In the genomic region with DNA sequence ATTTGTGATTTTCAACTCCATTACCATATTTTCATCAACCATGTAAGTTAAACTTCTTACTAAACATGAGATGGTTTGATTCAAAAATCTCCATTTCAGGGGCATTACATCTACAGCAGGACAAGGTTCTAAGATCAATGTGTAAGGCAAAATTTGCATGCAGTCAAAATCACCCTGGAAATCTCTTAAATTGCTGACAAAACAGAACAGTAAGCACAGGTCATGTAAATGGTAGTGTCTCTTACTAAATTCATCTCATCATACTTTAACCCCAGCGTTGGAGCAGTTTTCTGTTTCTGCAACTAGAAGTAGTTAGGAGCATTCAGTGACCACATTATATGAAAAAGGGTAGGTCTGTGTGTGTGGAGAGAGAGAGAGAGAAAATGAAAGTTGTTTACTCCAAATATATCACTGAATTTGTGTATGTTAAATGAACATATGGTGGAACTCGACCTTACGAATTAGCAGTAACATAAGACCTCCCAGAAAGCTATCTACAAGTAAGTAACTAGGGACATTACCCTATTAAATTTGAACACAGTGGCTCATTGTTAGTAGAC, we compare ENCODE assay signal across 14 cellular contexts.
DNase-seq lines count a peak whose midpoint lies in the region; ATAC-seq and TF ChIP-seq lines count a peak whose summit lies in the region.
"Had no signal": no experiment of that assay in that cellular context is flagged by ENCODE, and none has a peak within 500 bp of the region (broad histone marks: within the 10 kb centered on the region; RNA-seq: fewer than 3 reads in every experiment).

No MANE protein-coding gene starts in this region.

- CTCF ChIA-PET in activated CD4-positive, alpha-beta memory T cell treated with anti-CD3 and anti-CD28 coated beads, Interleukin-2, amount 10 ng/mL, durations not matched to agents 7 days and 5 days (lab: Charles Lee): no interaction called here

- no peak overlapping the region for H3K9ac ChIP-seq in DND-41 (ENCODE audit: low read depth, low read length)

- TF ChIP-seq POLR2A in erythroblast (IDR thresholded peaks at IDR 0.05; ENCODE audit: low read length): no peak

- peaks cover 8% of the 10 kb centered on the region for H3K36me3 Mint-ChIP-seq in activated CD4-positive, alpha-beta memory T cell treated with anti-CD3 and anti-CD28 coated beads, Interleukin-2, amount 10 ng/mL, durations not matched to agents 7 days and 5 days (ENCODE audit: low read depth)

- POLR2A ChIA-PET in activated CD4-positive, alpha-beta memory T cell treated with anti-CD3 and anti-CD28 coated beads, Interleukin-2, amount 10 ng/mL, durations not matched to agents 7 days and 5 days (lab: Charles Lee): no interaction called here

- H3K4me3 Mint-ChIP-seq in activated CD4-positive, alpha-beta memory T cell treated with anti-CD3 and anti-CD28 coated beads, Interleukin-2, amount 10 ng/mL, durations not matched to agents 7 days and 5 days: no peak overlapping the region
- H3K4me3 Mint-ChIP-seq: H9; stimulated activated effector memory CD8-positive, alpha-beta T cell treated with anti-CD3 and anti-CD28 coated beads, Interleukin-12 subunit alpha, Interleukin-12 subunit beta, amount 100 ng/mL, for 72 hours had no signal

- no peaks in the 10 kb centered on the region for H3K9me3 Mint-ChIP-seq in activated CD4-positive, alpha-beta memory T cell treated with anti-CD3 and anti-CD28 coated beads, Interleukin-2, amount 10 ng/mL, durations not matched to agents 7 days and 5 days
- H3K9me3 Mint-ChIP-seq: H9; stimulated activated effector memory CD8-positive, alpha-beta T cell treated with anti-CD3 and anti-CD28 coated beads, Interleukin-12 subunit alpha, Interleukin-12 subunit beta, amount 100 ng/mL, for 72 hours had no signal

- no peak overlapping the region for H3K27ac ChIP-seq in DND-41 (ENCODE audit: low read length)
- no peak overlapping the region for H3K27ac ChIP-seq in effector memory CD4-positive, alpha-beta T cell (ENCODE audit: insufficient read depth, low read length, poor library complexity, severe bottlenecking)
- H3K27ac ChIP-seq: colonic mucosa had no signal

- H3K4me2 ChIP-seq in DND-41 (ENCODE audit: insufficient read depth, low read length): no peak overlapping the region

- H3K27me3 ChIP-seq in DND-41 (ENCODE audit: insufficient read depth, low read length, poor library complexity): no peaks in the 10 kb centered on the region
- no peaks in the 10 kb centered on the region for H3K27me3 ChIP-seq in effector memory CD4-positive, alpha-beta T cell (replicated peaks; ENCODE audit: control insufficient read depth, insufficient read depth, low read length, poor library complexity, severe bottlenecking)
- H3K27me3 ChIP-seq: colonic mucosa had no signal

- H3K36me3 ChIP-seq in DND-41 (ENCODE audit: insufficient read depth, low read length): peaks cover 16% of the 10 kb centered on the region
- peaks cover 6% of the 10 kb centered on the region for H3K36me3 ChIP-seq in effector memory CD4-positive, alpha-beta T cell (ENCODE audit: control insufficient read depth, insufficient read depth, low read length)
- H3K36me3 ChIP-seq: colonic mucosa had no signal

- no peaks in the 10 kb centered on the region for H3K9me3 ChIP-seq in DND-41 (ENCODE audit: insufficient read depth, low read length, severe bottlenecking)
- H3K9me3 ChIP-seq in effector memory CD4-positive, alpha-beta T cell (ENCODE audit: control insufficient read depth, low read length): no peaks in the 10 kb centered on the region
- H3K9me3 ChIP-seq: colonic mucosa had no signal

- H3K27ac Mint-ChIP-seq in activated CD4-positive, alpha-beta memory T cell treated with anti-CD3 and anti-CD28 coated beads, Interleukin-2, amount 10 ng/mL, durations not matched to agents 7 days and 5 days: no peak overlapping the region
- H3K27ac Mint-ChIP-seq: H9; stimulated activated effector memory CD8-positive, alpha-beta T cell treated with anti-CD3 and anti-CD28 coated beads, Interleukin-12 subunit alpha, Interleukin-12 subunit beta, amount 100 ng/mL, for 72 hours had no signal

- no peaks in the 10 kb centered on the region for H3K4me1 ChIP-seq in DND-41 (ENCODE audit: insufficient read depth, low read length)
- H3K4me1 ChIP-seq in effector memory CD4-positive, alpha-beta T cell (ENCODE audit: control insufficient read depth, insufficient read depth, low read length, poor library complexity, severe bottlenecking): no peaks in the 10 kb centered on the region
- H3K4me1 ChIP-seq: colonic mucosa had no signal

- H2AFZ ChIP-seq in DND-41 (ENCODE audit: low read depth, low read length): no peak overlapping the region

- no peaks in the 10 kb centered on the region for H4K20me1 ChIP-seq in DND-41 (ENCODE audit: insufficient read depth, low read length)

- no peak overlapping the region for H3K4me3 ChIP-seq in DND-41 (ENCODE audit: low read depth in 1 of 2, low read length in 2 of 2)
- no peak overlapping the region for H3K4me3 ChIP-seq in effector memory CD4-positive, alpha-beta T cell (ENCODE audit: insufficient read depth, low read depth, low read length, poor library complexity, severe bottlenecking)
- H3K4me3 ChIP-seq: colonic mucosa had no signal

- TF ChIP-seq CTCF in DND-41 (IDR thresholded peaks at IDR 0.05; ENCODE audit: borderline replicate concordance, extremely low read depth, low read length, poor library complexity, severe bottlenecking): no peak

- ATAC-seq in DND-41 (ENCODE audit: insufficient read depth, low read depth) (peak; percentile 35; the same call in 1 of the 3 replicates), GM19397 (IDR thresholded peaks at IDR 0.05; ENCODE audit: unreplicated experiment) (peak; percentile 67), HG02678 (IDR thresholded peaks at IDR 0.05; ENCODE audit: unreplicated experiment) (peak; percentile 73), HG03521 (IDR thresholded peaks at IDR 0.05; ENCODE audit: unreplicated experiment) (peak; percentile 50)
- ATAC-seq: stimulated activated effector memory CD8-positive, alpha-beta T cell treated with anti-CD3 and anti-CD28 coated beads, Interleukin-12 subunit alpha, Interleukin-12 subunit beta, amount 100 ng/mL, for 72 hours had no signal

- no peaks in the 10 kb centered on the region for H3K79me2 ChIP-seq in DND-41 (ENCODE audit: insufficient read depth, low read length)

- DNase-seq in DND-41 (no peak), erythroblast (lab: John Stamatoyannopoulos, UW) (no peak), NCI-H187 (lab: John Stamatoyannopoulos, UW) (no peak)
- DNase-seq in effector memory CD4-positive, alpha-beta T cell: no peak
- DNase-seq in activated CD4-positive, alpha-beta memory T cell treated with anti-CD3 and anti-CD28 coated beads, Interleukin-2, amount 10 ng/mL, durations not matched to agents 7 days and 5 days: no peak
- DNase-seq: colonic mucosa, DMS153, H9, midbrain, NCI-H1436 treated with DMSO at 0.1 percent for 48 hours had no signal

- H3K4me1 Mint-ChIP-seq in activated CD4-positive, alpha-beta memory T cell treated with anti-CD3 and anti-CD28 coated beads, Interleukin-2, amount 10 ng/mL, durations not matched to agents 7 days and 5 days: peaks cover 3% of the 10 kb centered on the region
- H3K4me1 Mint-ChIP-seq: H9; stimulated activated effector memory CD8-positive, alpha-beta T cell treated with anti-CD3 and anti-CD28 coated beads, Interleukin-12 subunit alpha, Interleukin-12 subunit beta, amount 100 ng/mL, for 72 hours had no signal

- H3K27me3 Mint-ChIP-seq in activated CD4-positive, alpha-beta memory T cell treated with anti-CD3 and anti-CD28 coated beads, Interleukin-2, amount 10 ng/mL, durations not matched to agents 7 days and 5 days: no peaks in the 10 kb centered on the region
